In genomic region chr18:68928762-68929675, GRCh38 we compare ENCODE assay signal across 1 cellular context.
TF ChIP-seq lines count a peak whose summit lies in the region.

No MANE protein-coding gene starts in this region.

TF ChIP-seq in GM23338, 12 proteins besides CTCF, POLR2A, EP300 and RAD21 (continued from another document):
- TF ChIP-seq, protein P1, sequence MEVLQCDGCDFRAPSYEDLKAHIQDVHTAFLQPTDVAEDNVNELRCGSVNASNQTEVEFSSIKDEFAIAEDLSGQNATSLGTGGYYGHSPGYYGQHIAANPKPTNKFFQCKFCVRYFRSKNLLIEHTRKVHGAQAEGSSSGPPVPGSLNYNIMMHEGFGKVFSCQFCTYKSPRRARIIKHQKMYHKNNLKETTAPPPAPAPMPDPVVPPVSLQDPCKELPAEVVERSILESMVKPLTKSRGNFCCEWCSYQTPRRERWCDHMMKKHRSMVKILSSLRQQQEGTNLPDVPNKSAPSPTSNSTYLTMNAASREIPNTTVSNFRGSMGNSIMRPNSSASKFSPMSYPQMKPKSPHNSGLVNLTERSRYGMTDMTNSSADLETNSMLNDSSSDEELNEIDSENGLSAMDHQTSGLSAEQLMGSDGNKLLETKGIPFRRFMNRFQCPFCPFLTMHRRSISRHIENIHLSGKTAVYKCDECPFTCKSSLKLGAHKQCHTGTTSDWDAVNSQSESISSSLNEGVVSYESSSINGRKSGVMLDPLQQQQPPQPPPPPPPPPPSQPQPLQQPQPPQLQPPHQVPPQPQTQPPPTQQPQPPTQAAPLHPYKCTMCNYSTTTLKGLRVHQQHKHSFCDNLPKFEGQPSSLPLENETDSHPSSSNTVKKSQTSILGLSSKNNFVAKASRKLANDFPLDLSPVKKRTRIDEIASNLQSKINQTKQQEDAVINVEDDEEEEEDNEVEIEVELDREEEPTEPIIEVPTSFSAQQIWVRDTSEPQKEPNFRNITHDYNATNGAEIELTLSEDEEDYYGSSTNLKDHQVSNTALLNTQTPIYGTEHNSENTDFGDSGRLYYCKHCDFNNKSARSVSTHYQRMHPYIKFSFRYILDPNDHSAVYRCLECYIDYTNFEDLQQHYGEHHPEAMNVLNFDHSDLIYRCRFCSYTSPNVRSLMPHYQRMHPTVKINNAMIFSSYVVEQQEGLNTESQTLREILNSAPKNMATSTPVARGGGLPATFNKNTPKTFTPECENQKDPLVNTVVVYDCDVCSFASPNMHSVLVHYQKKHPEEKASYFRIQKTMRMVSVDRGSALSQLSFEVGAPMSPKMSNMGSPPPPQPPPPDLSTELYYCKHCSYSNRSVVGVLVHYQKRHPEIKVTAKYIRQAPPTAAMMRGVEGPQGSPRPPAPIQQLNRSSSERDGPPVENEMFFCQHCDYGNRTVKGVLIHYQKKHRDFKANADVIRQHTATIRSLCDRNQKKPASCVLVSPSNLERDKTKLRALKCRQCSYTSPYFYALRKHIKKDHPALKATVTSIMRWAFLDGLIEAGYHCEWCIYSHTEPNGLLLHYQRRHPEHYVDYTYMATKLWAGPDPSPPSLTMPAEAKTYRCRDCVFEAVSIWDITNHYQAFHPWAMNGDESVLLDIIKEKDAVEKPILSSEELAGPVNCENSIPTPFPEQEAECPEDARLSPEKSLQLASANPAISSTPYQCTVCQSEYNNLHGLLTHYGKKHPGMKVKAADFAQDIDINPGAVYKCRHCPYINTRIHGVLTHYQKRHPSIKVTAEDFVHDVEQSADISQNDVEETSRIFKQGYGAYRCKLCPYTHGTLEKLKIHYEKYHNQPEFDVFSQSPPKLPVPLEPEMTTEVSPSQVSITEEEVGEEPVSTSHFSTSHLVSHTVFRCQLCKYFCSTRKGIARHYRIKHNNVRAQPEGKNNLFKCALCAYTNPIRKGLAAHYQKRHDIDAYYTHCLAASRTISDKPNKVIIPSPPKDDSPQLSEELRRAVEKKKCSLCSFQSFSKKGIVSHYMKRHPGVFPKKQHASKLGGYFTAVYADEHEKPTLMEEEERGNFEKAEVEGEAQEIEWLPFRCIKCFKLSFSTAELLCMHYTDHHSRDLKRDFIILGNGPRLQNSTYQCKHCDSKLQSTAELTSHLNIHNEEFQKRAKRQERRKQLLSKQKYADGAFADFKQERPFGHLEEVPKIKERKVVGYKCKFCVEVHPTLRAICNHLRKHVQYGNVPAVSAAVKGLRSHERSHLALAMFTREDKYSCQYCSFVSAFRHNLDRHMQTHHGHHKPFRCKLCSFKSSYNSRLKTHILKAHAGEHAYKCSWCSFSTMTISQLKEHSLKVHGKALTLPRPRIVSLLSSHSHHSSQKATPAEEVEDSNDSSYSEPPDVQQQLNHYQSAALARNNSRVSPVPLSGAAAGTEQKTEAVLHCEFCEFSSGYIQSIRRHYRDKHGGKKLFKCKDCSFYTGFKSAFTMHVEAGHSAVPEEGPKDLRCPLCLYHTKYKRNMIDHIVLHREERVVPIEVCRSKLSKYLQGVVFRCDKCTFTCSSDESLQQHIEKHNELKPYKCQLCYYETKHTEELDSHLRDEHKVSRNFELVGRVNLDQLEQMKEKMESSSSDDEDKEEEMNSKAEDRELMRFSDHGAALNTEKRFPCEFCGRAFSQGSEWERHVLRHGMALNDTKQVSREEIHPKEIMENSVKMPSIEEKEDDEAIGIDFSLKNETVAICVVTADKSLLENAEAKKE (CRISPR knock-in tag; IDR thresholded peaks at IDR 0.05) = peak; percentile 91
TF ChIP-seq in GM23338: peak in this region for 1.
